8 cellular contexts compared by ENCODE assay signal in the genomic region with DNA sequence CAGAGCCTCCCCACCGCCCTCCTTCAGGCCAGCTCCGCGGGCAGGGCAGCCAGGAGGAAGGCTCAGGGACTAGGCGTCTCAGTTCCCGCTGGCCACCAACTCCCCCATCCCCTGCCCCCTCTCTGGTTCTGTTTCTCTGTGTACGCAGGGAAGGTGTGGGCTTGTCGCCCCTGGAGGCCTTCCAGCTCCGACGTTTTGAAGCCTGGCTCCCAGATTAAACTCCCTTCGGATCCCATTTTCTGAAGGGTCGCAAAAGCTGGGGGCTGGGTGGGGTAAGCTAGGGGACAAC. TPM values are rescaled to one million over a fixed set of nuclear protein-coding genes. Genes with fewer than 3 reads are reported as not detected.
A peak's percentile ranks its signal among the peaks of the same experiment; 100 is the strongest.
DNase-seq lines count a peak whose midpoint lies in the region; ATAC-seq, FAIRE-seq and TF ChIP-seq lines count a peak whose summit lies in the region.

No MANE protein-coding gene starts in this region.

- H3K36me3 Mint-ChIP-seq in activated naive CD4-positive, alpha-beta T cell treated with anti-CD3 and anti-CD28 coated beads, Interleukin-2, amount 10 ng/mL, durations not matched to agents 7 days and 5 days, result peaks cover 13% of the 10 kb centered on the region
- H3K36me3 Mint-ChIP-seq in activated naive CD8-positive, alpha-beta T cell, result peaks cover 2% of the 10 kb centered on the region

- H3K9me3 Mint-ChIP-seq in activated naive CD4-positive, alpha-beta T cell treated with anti-CD3 and anti-CD28 coated beads, Interleukin-2, amount 10 ng/mL, durations not matched to agents 7 days and 5 days, result no peaks in the 10 kb centered on the region
- no peaks in the 10 kb centered on the region for H3K9me3 Mint-ChIP-seq in activated naive CD8-positive, alpha-beta T cell (ENCODE audit: low read depth)

- H3K36me3 ChIP-seq in iPS-15b (ENCODE audit: control insufficient read depth, insufficient read depth, low read length) (no peaks in the 10 kb centered on the region), spleen (peaks cover 0 to 8% (median 2%) of the 10 kb centered on the region in 6 donors)

- peak overlapping the region; percentile 77 for H3K4me3 Mint-ChIP-seq in activated naive CD4-positive, alpha-beta T cell treated with anti-CD3 and anti-CD28 coated beads, Interleukin-2, amount 10 ng/mL, durations not matched to agents 7 days and 5 days
- peak overlapping the region; percentile 92 for H3K4me3 Mint-ChIP-seq in activated naive CD8-positive, alpha-beta T cell

- ATAC-seq in HG03108 (IDR thresholded peaks at IDR 0.05; ENCODE audit: unreplicated experiment), result peak; percentile 0
- no peak for ATAC-seq in HG03565 (IDR thresholded peaks at IDR 0.05; ENCODE audit: unreplicated experiment)

- CTCF ChIA-PET in activated naive CD4-positive, alpha-beta T cell treated with anti-CD3 and anti-CD28 coated beads, Interleukin-2, amount 10 ng/mL, durations not matched to agents 7 days and 5 days (lab: Charles Lee), result interaction anchor here (1.3 to 1.9 kb wide), 3 partner anchors 12 to 18 kb away, joined by 4 to 6 read pairs (median 6); no protein-coding TSS in a partner anchor

- H3K9me3 ChIP-seq in iPS-15b (ENCODE audit: control insufficient read depth, insufficient read depth, low read length) (no peaks in the 10 kb centered on the region), spleen (no peaks in the 10 kb centered on the region)

- peaks cover 2% of the 10 kb centered on the region for H3K27me3 ChIP-seq in iPS-15b (ENCODE audit: control insufficient read depth, insufficient read depth, low read length)
- H3K27me3 ChIP-seq in spleen (replicated peaks in 1 of 7), result no peaks in the 10 kb centered on the region

- TF ChIP-seq POLR2A in spleen (IDR thresholded peaks at IDR 0.05), result no peak
- TF ChIP-seq POLR2A in GM12891 (IDR thresholded peaks at IDR 0.05; ENCODE audit: low read depth, low read length), result no peak

- H3K4me1 ChIP-seq in iPS-15b (ENCODE audit: control insufficient read depth, insufficient read depth, low read length) (peaks cover 16% of the 10 kb centered on the region), spleen (peaks cover 23 to 62% (median 42%) of the 10 kb centered on the region in 6 donors)

- intact Hi-C loops in spleen (cut with DNase I; ENCODE audit: low total_unique reads), result no loop called here

- no peak for TF ChIP-seq CTCF in spleen (IDR thresholded peaks at IDR 0.05 in 8 of 11, conservative IDR thresholded peaks at IDR 0.05 in 3 of 11)

- H3K9ac ChIP-seq in iPS-15b (ENCODE audit: low read depth, low read length), result peak overlapping the region; percentile 54

- peak overlapping the region; percentile 87 for H3K27ac Mint-ChIP-seq in activated naive CD4-positive, alpha-beta T cell treated with anti-CD3 and anti-CD28 coated beads, Interleukin-2, amount 10 ng/mL, durations not matched to agents 7 days and 5 days
- peak overlapping the region; percentile 94 for H3K27ac Mint-ChIP-seq in activated naive CD8-positive, alpha-beta T cell

- H3K27ac ChIP-seq in spleen, result peak overlapping the region; percentile 63 to 88 (median 86)

- no peak for DNase-seq in activated naive CD4-positive, alpha-beta T cell treated with anti-CD3 and anti-CD28 coated beads, Interleukin-2, amount 10 ng/mL, durations not matched to agents 7 days and 5 days
- DNase-seq in activated naive CD4-positive, alpha-beta T cell treated with anti-CD3 and anti-CD28 coated beads, Interleukin-2, amount 50 U/mL, for 16 hours, result no peak
- DNase-seq in spleen (peak; percentile 87), GM12891 (ENCODE audit: insufficient read length, low spot score) (no peak)

- WGBS in spleen, 5 donors, result 0 to 2% (median 1%) methylated on average over 9 to 11 of the region's 11 CpGs

- H3K4me3 ChIP-seq in iPS-15b (ENCODE audit: low read depth, low read length) (peak overlapping the region; percentile 84), spleen (peak overlapping the region; percentile 60 to 88 (median 74))

- peaks cover 3% of the 10 kb centered on the region for H3K27me3 Mint-ChIP-seq in activated naive CD4-positive, alpha-beta T cell treated with anti-CD3 and anti-CD28 coated beads, Interleukin-2, amount 10 ng/mL, durations not matched to agents 7 days and 5 days
- H3K27me3 Mint-ChIP-seq in activated naive CD8-positive, alpha-beta T cell, result no peaks in the 10 kb centered on the region

- peaks cover 38% of the 10 kb centered on the region for H3K4me1 Mint-ChIP-seq in activated naive CD4-positive, alpha-beta T cell treated with anti-CD3 and anti-CD28 coated beads, Interleukin-2, amount 10 ng/mL, durations not matched to agents 7 days and 5 days
- H3K4me1 Mint-ChIP-seq in activated naive CD8-positive, alpha-beta T cell (ENCODE audit: low read depth), result peaks cover 38% of the 10 kb centered on the region

- no peak for FAIRE-seq in GM12891 (lab: Jason Lieb, UNC)

TF ChIP-seq in GM12891, 5 proteins besides CTCF, POLR2A, EP300 and RAD21:
- TF ChIP-seq POU2F2 (IDR thresholded peaks at IDR 0.05; ENCODE audit: low read depth, low read length) (no peak), POLR2AphosphoS5 (IDR thresholded peaks at IDR 0.05; ENCODE audit: low read depth, low read length) (no peak), TAF1 (IDR thresholded peaks at IDR 0.05; ENCODE audit: low read depth, low read length) (no peak), SPI1 (IDR thresholded peaks at IDR 0.05; ENCODE audit: low read depth, low read length) (no peak), PAX5 (IDR thresholded peaks at IDR 0.05; ENCODE audit: insufficient read depth, low read length, severe bottlenecking) (no peak)

RNA-seq across cellular contexts. Expression of a gene that starts 0.3 kb away (rescaled TPM):
- 100 to 1,000 TPM in 1 of 7 donors, 10 to 100 TPM in 6; 63.7 to 101 (median 92.9) TPM for total RNA-seq in spleen
- 100 to 1,000 TPM; 146 to 263 (median 211) TPM for polyA plus RNA-seq in spleen
- polyA plus RNA-seq in GM12891 (2012; ENCODE audit: low read depth, missing spikeins), result 200 TPM

RNA-seq across cellular contexts. Expression of a gene that starts 13.7 kb away (rescaled TPM):
- total RNA-seq in spleen, result 100 to 1,000 TPM; 145 to 167 (median 159) TPM
- polyA plus RNA-seq in spleen, result 10 to 100 TPM; 16.1 to 37.1 (median 31.1) TPM
- polyA plus RNA-seq in GM12891 (2012; ENCODE audit: low read depth, missing spikeins), result 62.8 TPM
